9 cellular contexts compared by ENCODE assay signal in genomic region chr21:26881504-26882228, GRCh38. TPM values are rescaled to one million over a fixed set of nuclear protein-coding genes. Genes with fewer than 3 reads are reported as not detected.
DNase-seq lines count a peak whose midpoint lies in the region; ATAC-seq and TF ChIP-seq lines count a peak whose summit lies in the region.
"Had no signal": no experiment of that assay in that cellular context is flagged by ENCODE, and none has a peak within 500 bp of the region (broad histone marks: within the 10 kb centered on the region; RNA-seq: fewer than 3 reads in every experiment).

No MANE protein-coding gene starts in this region.

- ATAC-seq in SK-N-SH treated with all-trans-retinoic acid at 6 μM for 48 hours (0 out of 3 replicates have a peak, but pooled peaks have one; percentile 27), left cardiac atrium (no peak)

- H3K4me3 ChIP-seq in ACC112 (ENCODE audit: low read depth, low read length) (no peak overlapping the region), iPS-15b (ENCODE audit: low read depth, low read length) (no peak overlapping the region)

- DNase-seq in HS-5 (ENCODE audit: low read depth) (peak; percentile 3), posterior vena cava (ENCODE audit: low spot score) (no peak), left cardiac atrium (no peak)
- DNase-seq in activated CD4-positive, CD25-positive, alpha-beta regulatory T cell (lab: John Stamatoyannopoulos, UW) = no peak
- DNase-seq in activated T-helper 2 cell treated with anti-CD3 and anti-CD28 coated beads, Interferon-gamma antibody, Interleukin-2, Interleukin-4, amounts not matched to agents 10 μg/mL and 5 μg/mL and 100 μg/mL, durations not matched to agents 14 hours and 24 hours and 36 hours (ENCODE audit: low spot score) = no peak
- DNase-seq: activated B cell treated with CpG ODN at 0.5 μM for 24 hours had no signal

- no peak overlapping the region for H3K4me3 Mint-ChIP-seq in activated T-helper 2 cell treated with anti-CD3 and anti-CD28 coated beads, Interferon-gamma antibody, Interleukin-2, Interleukin-4, amounts not matched to agents 10 μg/mL and 5 μg/mL and 100 μg/mL, durations not matched to agents 14 hours and 24 hours and 36 hours (ENCODE audit: low read depth)
- H3K4me3 Mint-ChIP-seq: activated B cell treated with CpG ODN at 0.5 μM for 24 hours had no signal

- no peaks in the 10 kb centered on the region for H3K4me1 Mint-ChIP-seq in activated T-helper 2 cell treated with anti-CD3 and anti-CD28 coated beads, Interferon-gamma antibody, Interleukin-2, Interleukin-4, amounts not matched to agents 10 μg/mL and 5 μg/mL and 100 μg/mL, durations not matched to agents 14 hours and 24 hours and 36 hours (ENCODE audit: low read depth)
- H3K4me1 Mint-ChIP-seq: activated B cell treated with CpG ODN at 0.5 μM for 24 hours had no signal

- intact Hi-C loops in posterior vena cava (cut with DNase I) (no loop called here), left cardiac atrium (cut with DNase I) (no loop called here)
- intact Hi-C loops in activated T-helper 2 cell treated with anti-CD3 and anti-CD28 coated beads, Interferon-gamma antibody, Interleukin-2, Interleukin-4, amounts not matched to agents 10 μg/mL and 5 μg/mL and 100 μg/mL, durations not matched to agents 14 hours and 24 hours and 36 hours (cut with micrococcal nuclease) = no loop called here

- H3K9me3 Mint-ChIP-seq in activated T-helper 2 cell treated with anti-CD3 and anti-CD28 coated beads, Interferon-gamma antibody, Interleukin-2, Interleukin-4, amounts not matched to agents 10 μg/mL and 5 μg/mL and 100 μg/mL, durations not matched to agents 14 hours and 24 hours and 36 hours = no peaks in the 10 kb centered on the region
- H3K9me3 Mint-ChIP-seq: activated B cell treated with CpG ODN at 0.5 μM for 24 hours had no signal

- no peak overlapping the region for H3K27ac ChIP-seq in ACC112 (ENCODE audit: low read depth, low read length)

- no peaks in the 10 kb centered on the region for H3K9me3 ChIP-seq in iPS-15b (ENCODE audit: control insufficient read depth, insufficient read depth, low read length)

- peaks cover 6% of the 10 kb centered on the region for H3K4me1 ChIP-seq in ACC112 (ENCODE audit: control insufficient read depth, insufficient read depth, low read length, unreplicated experiment)
- H3K4me1 ChIP-seq in iPS-15b (ENCODE audit: control insufficient read depth, insufficient read depth, low read length) = no peaks in the 10 kb centered on the region

- H3K27me3 Mint-ChIP-seq in activated T-helper 2 cell treated with anti-CD3 and anti-CD28 coated beads, Interferon-gamma antibody, Interleukin-2, Interleukin-4, amounts not matched to agents 10 μg/mL and 5 μg/mL and 100 μg/mL, durations not matched to agents 14 hours and 24 hours and 36 hours (ENCODE audit: low read depth) = no peaks in the 10 kb centered on the region

- H3K36me3 Mint-ChIP-seq in activated T-helper 2 cell treated with anti-CD3 and anti-CD28 coated beads, Interferon-gamma antibody, Interleukin-2, Interleukin-4, amounts not matched to agents 10 μg/mL and 5 μg/mL and 100 μg/mL, durations not matched to agents 14 hours and 24 hours and 36 hours (ENCODE audit: low read depth) = no peaks in the 10 kb centered on the region

- H3K9ac ChIP-seq in iPS-15b (ENCODE audit: low read depth, low read length) = peak overlapping the region; percentile 2

- H3K27me3 ChIP-seq in ACC112 (ENCODE audit: insufficient read depth, low read length) = no peaks in the 10 kb centered on the region
- H3K27me3 ChIP-seq in iPS-15b (ENCODE audit: control insufficient read depth, insufficient read depth, low read length) = no peaks in the 10 kb centered on the region

- no peak overlapping the region for H3K27ac Mint-ChIP-seq in activated T-helper 2 cell treated with anti-CD3 and anti-CD28 coated beads, Interferon-gamma antibody, Interleukin-2, Interleukin-4, amounts not matched to agents 10 μg/mL and 5 μg/mL and 100 μg/mL, durations not matched to agents 14 hours and 24 hours and 36 hours
- H3K27ac Mint-ChIP-seq: activated B cell treated with CpG ODN at 0.5 μM for 24 hours had no signal

- H3K79me2 ChIP-seq in ACC112 (ENCODE audit: control insufficient read depth, insufficient read depth, low read length, unreplicated experiment) = no peaks in the 10 kb centered on the region

- peak overlapping the region; percentile 47 for H2AFZ ChIP-seq in ACC112 (ENCODE audit: low read length, unreplicated experiment)

- H3K36me3 ChIP-seq in ACC112 (ENCODE audit: insufficient read depth, low read length) (no peaks in the 10 kb centered on the region), iPS-15b (ENCODE audit: control insufficient read depth, insufficient read depth, low read length) (no peaks in the 10 kb centered on the region)

TF ChIP-seq in SK-N-SH treated with all-trans-retinoic acid at 6 μM for 48 hours, 23 proteins besides CTCF, POLR2A, EP300 and RAD21 (continues in another document):
- TF ChIP-seq CSDC2 (CRISPR knock-in tag; IDR thresholded peaks at IDR 0.05) = no peak
- TF ChIP-seq, protein P1, sequence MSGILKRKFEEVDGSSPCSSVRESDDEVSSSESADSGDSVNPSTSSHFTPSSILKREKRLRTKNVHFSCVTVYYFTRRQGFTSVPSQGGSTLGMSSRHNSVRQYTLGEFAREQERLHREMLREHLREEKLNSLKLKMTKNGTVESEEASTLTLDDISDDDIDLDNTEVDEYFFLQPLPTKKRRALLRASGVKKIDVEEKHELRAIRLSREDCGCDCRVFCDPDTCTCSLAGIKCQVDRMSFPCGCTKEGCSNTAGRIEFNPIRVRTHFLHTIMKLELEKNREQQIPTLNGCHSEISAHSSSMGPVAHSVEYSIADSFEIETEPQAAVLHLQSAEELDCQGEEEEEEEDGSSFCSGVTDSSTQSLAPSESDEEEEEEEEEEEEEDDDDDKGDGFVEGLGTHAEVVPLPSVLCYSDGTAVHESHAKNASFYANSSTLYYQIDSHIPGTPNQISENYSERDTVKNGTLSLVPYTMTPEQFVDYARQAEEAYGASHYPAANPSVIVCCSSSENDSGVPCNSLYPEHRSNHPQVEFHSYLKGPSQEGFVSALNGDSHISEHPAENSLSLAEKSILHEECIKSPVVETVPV (CRISPR knock-in tag; IDR thresholded peaks at IDR 0.05) = no peak
- TF ChIP-seq PPARA (CRISPR knock-in tag; IDR thresholded peaks at IDR 0.05; ENCODE audit: borderline replicate concordance) = no peak
- no peak for TF ChIP-seq ESRRG (CRISPR knock-in tag; IDR thresholded peaks at IDR 0.05)
- no peak for TF ChIP-seq RARB (CRISPR knock-in tag; IDR thresholded peaks at IDR 0.05)
- TF ChIP-seq SNAI2 (CRISPR knock-in tag; IDR thresholded peaks at IDR 0.05) = no peak
- TF ChIP-seq OSR1 (CRISPR knock-in tag; IDR thresholded peaks at IDR 0.05) = no peak
- TF ChIP-seq, protein P2, sequence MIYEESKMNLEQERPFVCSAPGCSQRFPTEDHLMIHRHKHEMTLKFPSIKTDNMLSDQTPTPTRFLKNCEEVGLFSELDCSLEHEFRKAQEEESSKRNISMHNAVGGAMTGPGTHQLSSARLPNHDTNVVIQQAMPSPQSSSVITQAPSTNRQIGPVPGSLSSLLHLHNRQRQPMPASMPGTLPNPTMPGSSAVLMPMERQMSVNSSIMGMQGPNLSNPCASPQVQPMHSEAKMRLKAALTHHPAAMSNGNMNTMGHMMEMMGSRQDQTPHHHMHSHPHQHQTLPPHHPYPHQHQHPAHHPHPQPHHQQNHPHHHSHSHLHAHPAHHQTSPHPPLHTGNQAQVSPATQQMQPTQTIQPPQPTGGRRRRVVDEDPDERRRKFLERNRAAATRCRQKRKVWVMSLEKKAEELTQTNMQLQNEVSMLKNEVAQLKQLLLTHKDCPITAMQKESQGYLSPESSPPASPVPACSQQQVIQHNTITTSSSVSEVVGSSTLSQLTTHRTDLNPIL (CRISPR knock-in tag; IDR thresholded peaks at IDR 0.05; ENCODE audit: low read depth) = no peak
- no peak for TF ChIP-seq GLIS3 (CRISPR knock-in tag; IDR thresholded peaks at IDR 0.05)
- TF ChIP-seq TOX (CRISPR knock-in tag; IDR thresholded peaks at IDR 0.05; ENCODE audit: borderline replicate concordance) = no peak
- no peak for TF ChIP-seq TCF4 (CRISPR knock-in tag; IDR thresholded peaks at IDR 0.05; ENCODE audit: borderline replicate concordance)
- TF ChIP-seq ZFP30 (CRISPR knock-in tag; IDR thresholded peaks at IDR 0.05) = no peak
- TF ChIP-seq ZNF565 (CRISPR knock-in tag; conservative IDR thresholded peaks at IDR 0.05; ENCODE audit: low read depth) = no peak
- TF ChIP-seq POU6F1 (CRISPR knock-in tag; IDR thresholded peaks at IDR 0.05; ENCODE audit: borderline replicate concordance, low read depth) = no peak
- TF ChIP-seq ISL1 (CRISPR knock-in tag; IDR thresholded peaks at IDR 0.05) = no peak
- TF ChIP-seq ZFP3 (CRISPR knock-in tag; IDR thresholded peaks at IDR 0.05) = no peak
- no peak for TF ChIP-seq ZNF70 (CRISPR knock-in tag; IDR thresholded peaks at IDR 0.05)

RNA-seq across cellular contexts. Expression of gene ADAMTS1, which starts 36.5 kb away (rescaled TPM):
- total RNA-seq in posterior vena cava (100 to 1,000 TPM; 216 to 406 TPM), left cardiac atrium (100 to 1,000 TPM; 139 to 143 TPM)
- total RNA-seq in activated T-helper 2 cell treated with anti-CD3 and anti-CD28 coated beads, Interferon-gamma antibody, Interleukin-2, Interleukin-4, amounts not matched to agents 10 μg/mL and 5 μg/mL and 100 μg/mL, durations not matched to agents 14 hours and 24 hours and 36 hours = 2.4 and 2.9 TPM in 2 replicates
- total RNA-seq: activated B cell treated with CpG ODN at 0.5 μM for 24 hours had no signal

Comparison
In these comparisons a context has a peak if more than half of its experiments do, and no peak if none do; other contexts are left out.
1. RNA of gene ADAMTS1, which starts 36.5 kb away (total RNA-seq): 216 to 406 TPM in posterior vena cava and 139 to 143 TPM in left cardiac atrium; 2.4 to 2.9 TPM in activated T-helper 2 cell treated with anti-CD3 and anti-CD28 coated beads, Interferon-gamma antibody, Interleukin-2, Interleukin-4, amounts not matched to agents 10 μg/mL and 5 μg/mL and 100 μg/mL, durations not matched to agents 14 hours and 24 hours and 36 hours; every median in the first group is over 10 times any median in the second.